8 cellular contexts compared by ENCODE assay signal in genomic region chr1:31984419-31985347, GRCh38. TPM values are rescaled to one million over a fixed set of nuclear protein-coding genes. Genes with fewer than 3 reads are reported as not detected.
DNase-seq lines count a peak whose midpoint lies in the region; ATAC-seq and TF ChIP-seq lines count a peak whose summit lies in the region.

No MANE protein-coding gene starts in this region.

- no peaks in the 10 kb centered on the region for H3K9me3 ChIP-seq in stomach

- ATAC-seq in left ventricle myocardium superior (peak; percentile 80), HG03460 (IDR thresholded peaks at IDR 0.05; ENCODE audit: unreplicated experiment) (no peak), GM18907 (IDR thresholded peaks at IDR 0.05; ENCODE audit: unreplicated experiment) (no peak)

- H3K27me3 ChIP-seq in stomach, result no peaks in the 10 kb centered on the region

- DNase-seq in DMS53 (lab: John Stamatoyannopoulos, UW), result peak; percentile 18
- DNase-seq in DMS53 treated with DMSO at 0.1 percent for 48 hours (lab: John Stamatoyannopoulos, UW; ENCODE audit: unreplicated experiment), result no peak
- DNase-seq in activated T-helper 1 cell treated with Interleukin-2 at 50 U/mL for 16 hours (ENCODE audit: low read depth), result peak; percentile 15
- DNase-seq in left ventricle myocardium superior, result no peak
- DNase-seq in stomach, result no peak
- no peak for DNase-seq in NCI-H82 treated with DMSO at 0.1 percent for 48 hours (lab: John Stamatoyannopoulos, UW; ENCODE audit: unreplicated experiment)

- no peak overlapping the region for H3K4me3 ChIP-seq in stomach

- peak overlapping the region in 4 of 5 donors; percentile 17 to 41 (median 24) for H3K27ac ChIP-seq in stomach

- TF ChIP-seq POLR2A in stomach (IDR thresholded peaks at IDR 0.05), result no peak

- WGBS in stomach, 5 donors, result 84 to 91% (median 85%) methylated on average over 4 to 6 of the region's 6 CpGs

- peaks cover 0 to 11% (median 9%) of the 10 kb centered on the region in 4 donors for H3K4me1 ChIP-seq in stomach

- no peak for TF ChIP-seq EP300 in stomach (IDR thresholded peaks at IDR 0.05)

- TF ChIP-seq CTCF in stomach (IDR thresholded peaks at IDR 0.05), result no peak

- no peaks in the 10 kb centered on the region for H3K36me3 ChIP-seq in stomach

- intact Hi-C loops in left ventricle myocardium superior (cut with micrococcal nuclease) (no loop called here), stomach (cut with DNase I; ENCODE audit: low total_unique reads) (no loop called here)

RNA-seq across cellular contexts. Expression of gene KHDRBS1, which starts 29.0 kb away (rescaled TPM):
- total RNA-seq in left ventricle myocardium superior (61.7 TPM), stomach (10 to 100 TPM; 21.4 to 99.9 (median 76.9) TPM)
- 10 to 100 TPM; 50.3 to 64.5 (median 53.6) TPM for polyA plus RNA-seq in stomach

RNA-seq across cellular contexts. Expression of gene PTP4A2, which starts 46.5 kb away (rescaled TPM):
- total RNA-seq in left ventricle myocardium superior, result 252 TPM
- total RNA-seq in stomach, result 100 to 1,000 TPM in 3 of 5 donors, 10 to 100 TPM in 2; 81.7 to 330 (median 218) TPM
- polyA plus RNA-seq in stomach, result 100 to 1,000 TPM in 2 of 3 donors, 10 to 100 TPM in 1; 78.6 to 182 (median 153) TPM

Comparison
In these comparisons a context has a peak if more than half of its experiments do, and no peak if none do; other contexts are left out.
1. DNase-seq: peak in DMS53 (single experiment) and activated T-helper 1 cell treated with Interleukin-2 at 50 U/mL for 16 hours (single experiment); none in DMS53 treated with DMSO at 0.1 percent for 48 hours (single experiment), left ventricle myocardium superior (single experiment), stomach (single experiment) and NCI-H82 treated with DMSO at 0.1 percent for 48 hours (single experiment).